In genomic region chr10:79446451-79447020, GRCh38 we compare ENCODE assay signal across 1 cellular context.
TF ChIP-seq lines count a peak whose summit lies in the region.

No MANE protein-coding gene starts in this region.

TF ChIP-seq in GM23338, 12 proteins besides CTCF, POLR2A, EP300 and RAD21 (continued from another document):
- TF ChIP-seq ETS1 (IDR thresholded peaks at IDR 0.05), result no peak
